Comparison of ENCODE assay signal across 8 cellular contexts in the genomic region with DNA sequence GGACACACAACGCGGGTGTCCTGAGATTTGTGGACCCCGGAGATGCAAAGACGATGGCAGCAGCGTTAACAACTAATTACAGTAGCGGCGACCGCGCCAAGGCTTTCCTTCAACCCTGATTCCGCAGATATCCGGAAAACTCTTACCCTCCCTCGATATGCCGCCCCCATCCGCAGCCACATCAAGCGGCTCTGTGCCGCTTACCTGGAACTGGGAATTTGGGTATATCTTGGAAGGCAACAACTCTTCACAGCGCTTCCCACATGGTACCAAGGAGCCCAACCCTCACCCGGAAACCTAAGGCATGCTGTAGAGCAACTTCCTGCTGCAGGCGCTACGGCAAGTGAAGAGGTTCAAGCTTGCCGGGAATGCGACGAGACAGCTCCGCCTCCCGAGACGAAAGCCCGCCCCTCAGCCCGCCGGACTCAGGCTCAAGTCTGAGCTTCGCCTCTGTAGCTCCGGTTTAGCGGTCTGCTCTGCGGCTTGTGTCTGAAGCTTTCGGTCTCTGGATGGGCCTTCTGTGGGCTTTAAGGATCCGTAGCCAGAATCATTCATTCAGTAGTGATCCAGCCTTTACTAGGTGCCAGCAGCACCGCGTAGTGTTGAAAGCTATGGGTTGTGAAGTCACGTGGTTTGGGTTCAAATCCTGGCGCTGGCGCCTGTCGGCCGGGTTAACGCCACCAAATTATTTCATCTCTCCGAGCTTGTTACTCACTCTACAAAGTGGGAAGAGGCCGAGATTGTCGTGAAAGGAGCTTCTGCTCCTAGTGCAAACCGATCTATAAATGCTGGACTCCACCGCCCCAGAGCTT. TPM values are rescaled to one million over a fixed set of nuclear protein-coding genes. Genes with fewer than 3 reads are reported as not detected.
DNase-seq lines count a peak whose midpoint lies in the region; ATAC-seq, FAIRE-seq and TF ChIP-seq lines count a peak whose summit lies in the region.

A gene with protein sequence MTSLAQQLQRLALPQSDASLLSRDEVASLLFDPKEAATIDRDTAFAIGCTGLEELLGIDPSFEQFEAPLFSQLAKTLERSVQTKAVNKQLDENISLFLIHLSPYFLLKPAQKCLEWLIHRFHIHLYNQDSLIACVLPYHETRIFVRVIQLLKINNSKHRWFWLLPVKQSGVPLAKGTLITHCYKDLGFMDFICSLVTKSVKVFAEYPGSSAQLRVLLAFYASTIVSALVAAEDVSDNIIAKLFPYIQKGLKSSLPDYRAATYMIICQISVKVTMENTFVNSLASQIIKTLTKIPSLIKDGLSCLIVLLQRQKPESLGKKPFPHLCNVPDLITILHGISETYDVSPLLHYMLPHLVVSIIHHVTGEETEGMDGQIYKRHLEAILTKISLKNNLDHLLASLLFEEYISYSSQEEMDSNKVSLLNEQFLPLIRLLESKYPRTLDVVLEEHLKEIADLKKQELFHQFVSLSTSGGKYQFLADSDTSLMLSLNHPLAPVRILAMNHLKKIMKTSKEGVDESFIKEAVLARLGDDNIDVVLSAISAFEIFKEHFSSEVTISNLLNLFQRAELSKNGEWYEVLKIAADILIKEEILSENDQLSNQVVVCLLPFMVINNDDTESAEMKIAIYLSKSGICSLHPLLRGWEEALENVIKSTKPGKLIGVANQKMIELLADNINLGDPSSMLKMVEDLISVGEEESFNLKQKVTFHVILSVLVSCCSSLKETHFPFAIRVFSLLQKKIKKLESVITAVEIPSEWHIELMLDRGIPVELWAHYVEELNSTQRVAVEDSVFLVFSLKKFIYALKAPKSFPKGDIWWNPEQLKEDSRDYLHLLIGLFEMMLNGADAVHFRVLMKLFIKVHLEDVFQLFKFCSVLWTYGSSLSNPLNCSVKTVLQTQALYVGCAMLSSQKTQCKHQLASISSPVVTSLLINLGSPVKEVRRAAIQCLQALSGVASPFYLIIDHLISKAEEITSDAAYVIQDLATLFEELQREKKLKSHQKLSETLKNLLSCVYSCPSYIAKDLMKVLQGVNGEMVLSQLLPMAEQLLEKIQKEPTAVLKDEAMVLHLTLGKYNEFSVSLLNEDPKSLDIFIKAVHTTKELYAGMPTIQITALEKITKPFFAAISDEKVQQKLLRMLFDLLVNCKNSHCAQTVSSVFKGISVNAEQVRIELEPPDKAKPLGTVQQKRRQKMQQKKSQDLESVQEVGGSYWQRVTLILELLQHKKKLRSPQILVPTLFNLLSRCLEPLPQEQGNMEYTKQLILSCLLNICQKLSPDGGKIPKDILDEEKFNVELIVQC (N-terminal part only) (minus strand): TSS at position 299 of the 812 bp plus-strand sequence. CDS start 421 bp downstream, outside the sequence.

- peaks cover 3 to 15% of the 10 kb centered on the region in 2 donors for H3K27me3 Mint-ChIP-seq in natural killer cell treated with Interleukin-12 subunit alpha and Interleukin-12 subunit beta and Interleukin-15 and Interleukin-18, amount 100 ng/mL, for 72 hours

- TF ChIP-seq CTCF in Loucy (conservative IDR thresholded peaks at IDR 0.05; ENCODE audit: low read length) (no peak), fibroblast of pulmonary artery (IDR thresholded peaks at IDR 0.05; ENCODE audit: low read length, missing control alignments) (no peak)

- no peaks in the 10 kb centered on the region for H3K9me2 ChIP-seq in Loucy (replicated peaks; ENCODE audit: low read depth, low read length)

- H3K36me3 Mint-ChIP-seq in natural killer cell treated with Interleukin-12 subunit alpha and Interleukin-12 subunit beta and Interleukin-15 and Interleukin-18, amount 100 ng/mL, for 72 hours: peaks cover 5% of the 10 kb centered on the region

- no peaks in the 10 kb centered on the region for H3K9me3 Mint-ChIP-seq in natural killer cell treated with Interleukin-12 subunit alpha and Interleukin-12 subunit beta and Interleukin-15 and Interleukin-18, amount 100 ng/mL, for 72 hours

- ATAC-seq in natural killer cell treated with Interleukin-12 subunit alpha and Interleukin-12 subunit beta and Interleukin-15 and Interleukin-18, amount 100 ng/mL, for 72 hours: peak; percentile 98
- ATAC-seq in stimulated activated naive CD8-positive, alpha-beta T cell treated with anti-CD3 and anti-CD28 coated beads, Interleukin-15, Interleukin-2, amounts not matched to agents 100 U/mL and 50 U/mL, for 24 hours: peak; percentile 97

- H3K36me3 ChIP-seq in Loucy (ENCODE audit: insufficient read depth, low read length): no peaks in the 10 kb centered on the region

- H3K9me3 ChIP-seq in Loucy (ENCODE audit: insufficient read depth, low read depth, low read length): no peaks in the 10 kb centered on the region

- TF ChIP-seq POLR2A in H54 (IDR thresholded peaks at IDR 0.05; ENCODE audit: low read depth, low read length): peak; percentile 71
- TF ChIP-seq POLR2A in Raji (IDR thresholded peaks at IDR 0.05; ENCODE audit: insufficient read depth, low read depth, low read length): peak; percentile 91

- peak within 1 kb of the TSS; percentile 78 to 88 for H3K27ac Mint-ChIP-seq in natural killer cell treated with Interleukin-12 subunit alpha and Interleukin-12 subunit beta and Interleukin-15 and Interleukin-18, amount 100 ng/mL, for 72 hours

- peak within 1 kb of the TSS; percentile 96 for H3K4me2 ChIP-seq in Loucy (ENCODE audit: low read depth, low read length, poor library complexity, severe bottlenecking)

- H3K27me3 ChIP-seq in Loucy (ENCODE audit: insufficient read depth, low read length, poor library complexity, severe bottlenecking): no peaks in the 10 kb centered on the region

- peak within 1 kb of the TSS; percentile 79 for H3K9ac ChIP-seq in Loucy (ENCODE audit: low read depth, low read length, poor library complexity, severe bottlenecking)

- peaks cover 14% of the 10 kb centered on the region in 2 donors for H3K4me1 Mint-ChIP-seq in natural killer cell treated with Interleukin-12 subunit alpha and Interleukin-12 subunit beta and Interleukin-15 and Interleukin-18, amount 100 ng/mL, for 72 hours (ENCODE audit: low read depth in 2 of 2)

- peaks cover 9% of the 10 kb centered on the region for H4K20me1 ChIP-seq in Loucy (ENCODE audit: insufficient read depth, low read length, poor library complexity, severe bottlenecking)

- H3K4me3 Mint-ChIP-seq in natural killer cell treated with Interleukin-12 subunit alpha and Interleukin-12 subunit beta and Interleukin-15 and Interleukin-18, amount 100 ng/mL, for 72 hours: peak within 1 kb of the TSS; percentile 88

- peaks cover 11% of the 10 kb centered on the region for H3K4me1 ChIP-seq in Loucy (ENCODE audit: insufficient read depth, low read length, poor library complexity, severe bottlenecking)

- FAIRE-seq in H54 (lab: Jason Lieb, UNC): peak; percentile 43

- H3K79me2 ChIP-seq in Loucy (ENCODE audit: insufficient read depth, low read length): peaks cover 44% of the 10 kb centered on the region

- H3F3A ChIP-seq in Loucy (ENCODE audit: low read depth): no peaks in the 10 kb centered on the region

- H3K4me3 ChIP-seq in Loucy (ENCODE audit: low read length, poor library complexity, severe bottlenecking) (peak within 1 kb of the TSS; percentile 97), fibroblast of pulmonary artery (replicated peaks; ENCODE audit: low read depth, low read length) (peak within 1 kb of the TSS; percentile 98)

- DNase-seq in EL: peak; percentile 95
- DNase-seq in H54 (ENCODE audit: insufficient read length, low spot score): peak; percentile 79
- DNase-seq in activated T-helper 9 cell treated with anti-CD3 and anti-CD28 coated beads, Interleukin-2, amount 50 U/mL, for 16 hours (ENCODE audit: low read depth): peak; percentile 77
- DNase-seq in fibroblast of pulmonary artery (ENCODE audit: low read depth): peak; percentile 97
- peak; percentile 91 for DNase-seq in natural killer cell treated with Interleukin-12 subunit alpha and Interleukin-12 subunit beta and Interleukin-15 and Interleukin-18, amount 100 ng/mL, for 72 hours (ENCODE audit: low spot score)
- DNase-seq in stimulated activated naive CD8-positive, alpha-beta T cell treated with anti-CD3 and anti-CD28 coated beads, Interleukin-15, Interleukin-2, amounts not matched to agents 100 U/mL and 50 U/mL, for 24 hours: peak; percentile 92

- peak within 1 kb of the TSS; percentile 99 for H2AFZ ChIP-seq in Loucy (ENCODE audit: low read length)

RNA-seq across cellular contexts. Expression of the gene that starts here (rescaled TPM):
- 100 to 1,000 TPM in 1 of 2 donors, 10 to 100 TPM in 1; 50.8 to 107 TPM for total RNA-seq in natural killer cell treated with Interleukin-12 subunit alpha and Interleukin-12 subunit beta and Interleukin-15 and Interleukin-18, amount 100 ng/mL, for 72 hours

Comparison
In these comparisons a context has a peak if more than half of its experiments do, and no peak if none do; other contexts are left out.
1. Peak in every context shown above with its lines: DNase-seq, ATAC-seq and H3K4me3 ChIP-seq.